ENCODE assay signal across 1 cellular context in the genomic region with DNA sequence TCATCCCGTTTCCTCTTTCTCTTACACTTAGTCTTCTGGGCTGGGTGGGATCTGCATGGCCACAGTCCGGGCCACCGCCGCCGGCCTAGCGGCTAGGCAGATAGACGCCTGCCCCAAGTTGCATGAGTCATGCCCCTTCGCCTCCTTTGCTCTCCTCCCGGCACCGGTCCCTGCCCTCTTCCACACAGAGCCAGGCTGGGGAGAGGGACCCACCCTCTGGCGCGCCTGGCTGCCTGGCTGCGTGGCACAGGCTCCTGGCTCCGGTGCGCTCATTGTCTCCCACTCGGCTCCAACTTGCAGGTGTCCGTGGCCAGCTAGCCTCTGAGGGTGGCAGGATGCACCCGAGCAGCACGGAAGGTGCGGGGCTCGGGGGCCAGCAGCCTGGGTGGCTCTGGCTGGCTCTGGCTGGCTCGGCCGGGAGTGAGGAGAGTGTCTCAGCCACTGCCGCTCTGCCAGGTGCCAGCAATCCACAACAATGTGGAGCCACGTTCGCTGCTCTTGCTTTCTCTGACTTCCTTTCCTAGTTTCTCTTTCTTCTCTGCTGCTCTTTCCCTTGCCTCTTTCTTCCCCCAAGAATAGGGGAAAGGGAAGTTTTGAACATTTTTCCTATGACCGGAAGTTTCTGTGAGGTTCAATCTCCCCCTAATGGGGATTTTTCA.
TF ChIP-seq lines count a peak whose summit lies in the region.

No MANE protein-coding gene starts in this region.

TF ChIP-seq in neural cell, 6 proteins besides CTCF, POLR2A, EP300 and RAD21 (continued from another document):
- TF ChIP-seq, protein P1, sequence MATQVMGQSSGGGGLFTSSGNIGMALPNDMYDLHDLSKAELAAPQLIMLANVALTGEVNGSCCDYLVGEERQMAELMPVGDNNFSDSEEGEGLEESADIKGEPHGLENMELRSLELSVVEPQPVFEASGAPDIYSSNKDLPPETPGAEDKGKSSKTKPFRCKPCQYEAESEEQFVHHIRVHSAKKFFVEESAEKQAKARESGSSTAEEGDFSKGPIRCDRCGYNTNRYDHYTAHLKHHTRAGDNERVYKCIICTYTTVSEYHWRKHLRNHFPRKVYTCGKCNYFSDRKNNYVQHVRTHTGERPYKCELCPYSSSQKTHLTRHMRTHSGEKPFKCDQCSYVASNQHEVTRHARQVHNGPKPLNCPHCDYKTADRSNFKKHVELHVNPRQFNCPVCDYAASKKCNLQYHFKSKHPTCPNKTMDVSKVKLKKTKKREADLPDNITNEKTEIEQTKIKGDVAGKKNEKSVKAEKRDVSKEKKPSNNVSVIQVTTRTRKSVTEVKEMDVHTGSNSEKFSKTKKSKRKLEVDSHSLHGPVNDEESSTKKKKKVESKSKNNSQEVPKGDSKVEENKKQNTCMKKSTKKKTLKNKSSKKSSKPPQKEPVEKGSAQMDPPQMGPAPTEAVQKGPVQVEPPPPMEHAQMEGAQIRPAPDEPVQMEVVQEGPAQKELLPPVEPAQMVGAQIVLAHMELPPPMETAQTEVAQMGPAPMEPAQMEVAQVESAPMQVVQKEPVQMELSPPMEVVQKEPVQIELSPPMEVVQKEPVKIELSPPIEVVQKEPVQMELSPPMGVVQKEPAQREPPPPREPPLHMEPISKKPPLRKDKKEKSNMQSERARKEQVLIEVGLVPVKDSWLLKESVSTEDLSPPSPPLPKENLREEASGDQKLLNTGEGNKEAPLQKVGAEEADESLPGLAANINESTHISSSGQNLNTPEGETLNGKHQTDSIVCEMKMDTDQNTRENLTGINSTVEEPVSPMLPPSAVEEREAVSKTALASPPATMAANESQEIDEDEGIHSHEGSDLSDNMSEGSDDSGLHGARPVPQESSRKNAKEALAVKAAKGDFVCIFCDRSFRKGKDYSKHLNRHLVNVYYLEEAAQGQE (IDR thresholded peaks at IDR 0.05; ENCODE audit: borderline replicate concordance), result no peak
TF ChIP-seq in neural cell: peak in this region for 0.
